Comparison of ENCODE assay signal across 19 cellular contexts in the genomic region with DNA sequence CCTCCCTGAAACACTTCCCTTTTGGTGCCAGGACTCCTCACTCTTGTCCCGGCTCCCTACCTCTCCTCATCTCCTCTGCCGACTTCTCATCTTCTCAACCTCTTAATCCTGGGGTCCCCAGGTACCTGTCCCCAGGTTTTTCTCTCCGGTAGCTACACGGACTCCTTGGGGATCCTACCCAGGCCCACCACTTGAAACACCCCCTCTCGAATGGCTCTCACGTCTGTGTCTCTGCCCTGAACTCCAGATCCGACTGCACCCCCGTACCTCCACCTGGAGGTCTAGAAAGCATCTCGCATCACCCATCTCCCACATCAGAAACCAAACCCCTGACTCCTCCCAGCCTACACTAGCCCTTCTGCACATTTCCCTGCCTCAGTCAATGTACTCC. TPM values are rescaled to one million over a fixed set of nuclear protein-coding genes. Genes with fewer than 3 reads are reported as not detected.
DNase-seq lines count a peak whose midpoint lies in the region; ATAC-seq and TF ChIP-seq lines count a peak whose summit lies in the region.
"Had no signal": no experiment of that assay in that cellular context is flagged by ENCODE, and none has a peak within 500 bp of the region (broad histone marks: within the 10 kb centered on the region; RNA-seq: fewer than 3 reads in every experiment).

No MANE protein-coding gene starts in this region.

- POLR2A ChIA-PET in SK-N-SH (lab: Yijun Ruan, JAX) (no interaction called here), PC-9 (lab: Charles Lee; ENCODE audit: unreplicated experiment) (no interaction called here)

- H3K4me1 ChIP-seq in SK-N-SH (ENCODE audit: control insufficient read depth in 1 of 2, insufficient read depth in 2 of 2, low read depth in 1 of 2, low read length in 1 of 2) (peaks cover 0 to 10% of the 10 kb centered on the region in 2 experiments; a peak in 1 of 4 replicates), PC-9 (replicated peaks; ENCODE audit: insufficient read depth) (peaks cover 44% of the 10 kb centered on the region)

- H3F3A ChIP-seq in SK-N-SH (replicated peaks; ENCODE audit: insufficient read depth) (no peaks in the 10 kb centered on the region), PC-9 (ENCODE audit: insufficient read depth, low read depth) (peaks cover 10% of the 10 kb centered on the region)

- WGBS in SK-N-SH (ENCODE audit: low lambda C conversion rate) = 81% methylated on average over 9 of the region's 9 CpGs

- no peak for TF ChIP-seq RAD21 in SK-N-SH (IDR thresholded peaks at IDR 0.05; ENCODE audit: low read length)

- H3K9me2 ChIP-seq in SK-N-SH = no peaks in the 10 kb centered on the region
- H3K9me2 ChIP-seq in PC-9 (ENCODE audit: insufficient read depth) = no peaks in the 10 kb centered on the region

- H3K4me3 Mint-ChIP-seq in stimulated activated effector memory CD8-positive, alpha-beta T cell treated with anti-CD3 and anti-CD28 coated beads, Interleukin-12 subunit alpha, Interleukin-12 subunit beta, amount 100 ng/mL, for 72 hours = no peak overlapping the region
- no peak overlapping the region for H3K4me3 Mint-ChIP-seq in activated naive CD8-positive, alpha-beta T cell treated with anti-CD3 and anti-CD28 coated beads, Interleukin-2, amount 50 U/mL, for 24 hours
- H3K4me3 Mint-ChIP-seq: CD8-positive, alpha-beta T cell had no signal

- no peaks in the 10 kb centered on the region for H3K79me2 ChIP-seq in SK-N-SH (ENCODE audit: insufficient read depth)
- H3K79me2 ChIP-seq in PC-9 (ENCODE audit: low read depth) = no peaks in the 10 kb centered on the region

- peaks cover 4% of the 10 kb centered on the region for H3K4me1 Mint-ChIP-seq in stimulated activated effector memory CD8-positive, alpha-beta T cell treated with anti-CD3 and anti-CD28 coated beads, Interleukin-12 subunit alpha, Interleukin-12 subunit beta, amount 100 ng/mL, for 72 hours
- H3K4me1 Mint-ChIP-seq in activated naive CD8-positive, alpha-beta T cell treated with anti-CD3 and anti-CD28 coated beads, Interleukin-2, amount 50 U/mL, for 24 hours = peaks cover 9% of the 10 kb centered on the region

- no peaks in the 10 kb centered on the region for H3K27me3 Mint-ChIP-seq in activated naive CD8-positive, alpha-beta T cell treated with anti-CD3 and anti-CD28 coated beads, Interleukin-2, amount 50 U/mL, for 24 hours

- H3K9me3 Mint-ChIP-seq in stimulated activated effector memory CD8-positive, alpha-beta T cell treated with anti-CD3 and anti-CD28 coated beads, Interleukin-12 subunit alpha, Interleukin-12 subunit beta, amount 100 ng/mL, for 72 hours = no peaks in the 10 kb centered on the region
- no peaks in the 10 kb centered on the region for H3K9me3 Mint-ChIP-seq in activated naive CD8-positive, alpha-beta T cell treated with anti-CD3 and anti-CD28 coated beads, Interleukin-2, amount 50 U/mL, for 24 hours
- H3K9me3 Mint-ChIP-seq: CD14-positive monocyte; CD8-positive, alpha-beta T cell had no signal

- H4K20me1 ChIP-seq in SK-N-SH (ENCODE audit: insufficient read depth) (no peaks in the 10 kb centered on the region), PC-9 (ENCODE audit: insufficient read depth) (no peaks in the 10 kb centered on the region)

- no peak overlapping the region for H2AFZ ChIP-seq in SK-N-SH (ENCODE audit: low read depth)
- no peak overlapping the region for H2AFZ ChIP-seq in PC-9
- H2AFZ ChIP-seq: GM23248 had no signal

- no peak overlapping the region for H3K9ac ChIP-seq in SK-N-SH
- H3K9ac ChIP-seq: GM23248 had no signal

- no peaks in the 10 kb centered on the region for H3K36me3 ChIP-seq in SK-N-SH (replicated peaks in 1 of 2; ENCODE audit: control insufficient read depth in 1 of 2, insufficient read depth in 2 of 2, low read length in 1 of 2)
- no peaks in the 10 kb centered on the region for H3K36me3 ChIP-seq in PC-9 (ENCODE audit: low read depth)

- ATAC-seq in SK-N-SH treated with all-trans-retinoic acid at 6 μM for 48 hours = no peak
- peak; percentile 3 for ATAC-seq in left colon
- ATAC-seq in stimulated activated effector memory CD8-positive, alpha-beta T cell treated with anti-CD3 and anti-CD28 coated beads, Interleukin-12 subunit alpha, Interleukin-12 subunit beta, amount 100 ng/mL, for 72 hours = no peak
- ATAC-seq in activated naive CD8-positive, alpha-beta T cell treated with anti-CD3 and anti-CD28 coated beads, Interleukin-2, amount 50 U/mL, for 24 hours = no peak
- ATAC-seq in HG03442 (IDR thresholded peaks at IDR 0.05; ENCODE audit: unreplicated experiment) = no peak
- ATAC-seq: CD8-positive, alpha-beta T cell had no signal

- TF ChIP-seq CTCF in SK-N-SH (IDR thresholded peaks at IDR 0.05) (no peak), PC-9 (conservative IDR thresholded peaks at IDR 0.05) (no peak)

- DNase-seq in SK-N-SH = peak; percentile 8
- no peak for DNase-seq in PC-9
- DNase-seq in left colon = no peak
- no peak for DNase-seq in stimulated activated effector memory CD8-positive, alpha-beta T cell treated with anti-CD3 and anti-CD28 coated beads, Interleukin-12 subunit alpha, Interleukin-12 subunit beta, amount 100 ng/mL, for 72 hours (ENCODE audit: low spot score in 2 of 2)
- no peak for DNase-seq in activated naive CD8-positive, alpha-beta T cell treated with anti-CD3 and anti-CD28 coated beads, Interleukin-2, amount 50 U/mL, for 24 hours
- DNase-seq: CD8-positive, alpha-beta T cell; COR-L47; DMS153; DMS79 treated with DMSO at 0.1 percent for 48 hours; EL; IMR-90 had no signal

- H3K9me3 ChIP-seq in SK-N-SH = no peaks in the 10 kb centered on the region
- H3K9me3 ChIP-seq in PC-9 (ENCODE audit: insufficient read depth, low read depth) = no peaks in the 10 kb centered on the region

- intact Hi-C loops in PC-9 (cut with micrococcal nuclease; ENCODE audit: unreplicated experiment) (no loop called here), left colon (cut with DNase I, micrococcal nuclease) (no loop called here)

- peak overlapping the region; percentile 62 for H3K27ac Mint-ChIP-seq in stimulated activated effector memory CD8-positive, alpha-beta T cell treated with anti-CD3 and anti-CD28 coated beads, Interleukin-12 subunit alpha, Interleukin-12 subunit beta, amount 100 ng/mL, for 72 hours
- no peak overlapping the region for H3K27ac Mint-ChIP-seq in activated naive CD8-positive, alpha-beta T cell treated with anti-CD3 and anti-CD28 coated beads, Interleukin-2, amount 50 U/mL, for 24 hours
- H3K27ac Mint-ChIP-seq: CD8-positive, alpha-beta T cell had no signal

- H3K4me2 ChIP-seq in SK-N-SH (no peak overlapping the region), PC-9 (peak overlapping the region; percentile 37; the same call in 1 of the 2 replicates)

- no peaks in the 10 kb centered on the region for H3K36me3 Mint-ChIP-seq in stimulated activated effector memory CD8-positive, alpha-beta T cell treated with anti-CD3 and anti-CD28 coated beads, Interleukin-12 subunit alpha, Interleukin-12 subunit beta, amount 100 ng/mL, for 72 hours
- no peaks in the 10 kb centered on the region for H3K36me3 Mint-ChIP-seq in activated naive CD8-positive, alpha-beta T cell treated with anti-CD3 and anti-CD28 coated beads, Interleukin-2, amount 50 U/mL, for 24 hours (ENCODE audit: low read depth)
- H3K36me3 Mint-ChIP-seq: CD14-positive monocyte; CD8-positive, alpha-beta T cell had no signal

- H3K4me3 ChIP-seq in SK-N-SH (ENCODE audit: low read depth in 2 of 2, low read length in 1 of 2) (no peak overlapping the region), PC-9 (no peak overlapping the region)
- H3K4me3 ChIP-seq: GM23248 had no signal

- H3K27ac ChIP-seq in SK-N-SH (ENCODE audit: low read depth in 2 of 2, low read length in 1 of 2) (no peak overlapping the region), PC-9 (no peak overlapping the region)
- H3K27ac ChIP-seq: 22Rv1, GM23248 had no signal

- no TSS peak for BruUV-seq in PC-9 (replicated peaks; lab: Mats Ljungman, UMichigan)

- TF ChIP-seq EP300 in SK-N-SH (IDR thresholded peaks at IDR 0.05; ENCODE audit: borderline replicate concordance in 1 of 2, low read depth in 1 of 2, low read length in 1 of 2) = no peak

- H3K27me3 ChIP-seq in SK-N-SH (ENCODE audit: insufficient read depth) (0 out of 2 replicates have a peak, but pooled peaks cover 12% of the 10 kb centered on the region), PC-9 (ENCODE audit: insufficient read depth, low read depth) (no peaks in the 10 kb centered on the region)

- CTCF ChIA-PET in SK-N-SH (lab: Yijun Ruan, JAX) (no interaction called here), PC-9 (lab: Charles Lee) (no interaction called here)

TF ChIP-seq in SK-N-SH, 30 proteins besides CTCF, POLR2A, EP300 and RAD21 (continues in another document):
- TF ChIP-seq TEAD4 (IDR thresholded peaks at IDR 0.05; ENCODE audit: borderline replicate concordance, insufficient read depth) (no peak), MXI1 (IDR thresholded peaks at IDR 0.05; ENCODE audit: low read depth, low read length) (no peak), JUND (IDR thresholded peaks at IDR 0.05) (no peak), GABPA (IDR thresholded peaks at IDR 0.05; ENCODE audit: low read depth) (no peak), GATA2 (CRISPR knock-in tag; IDR thresholded peaks at IDR 0.05) (no peak), SMC3 (IDR thresholded peaks at IDR 0.05; ENCODE audit: low read depth, low read length) (no peak)
- TF ChIP-seq, protein P1, sequence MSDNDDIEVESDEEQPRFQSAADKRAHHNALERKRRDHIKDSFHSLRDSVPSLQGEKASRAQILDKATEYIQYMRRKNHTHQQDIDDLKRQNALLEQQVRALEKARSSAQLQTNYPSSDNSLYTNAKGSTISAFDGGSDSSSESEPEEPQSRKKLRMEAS (IDR thresholded peaks at IDR 0.05; ENCODE audit: low read depth) = no peak

TF ChIP-seq in SK-N-SH treated with all-trans-retinoic acid at 6 μM for 48 hours, 23 proteins besides CTCF, POLR2A, EP300 and RAD21 (continues in another document):
- no peak for TF ChIP-seq TOX (CRISPR knock-in tag; IDR thresholded peaks at IDR 0.05; ENCODE audit: borderline replicate concordance)
- TF ChIP-seq, protein P2, sequence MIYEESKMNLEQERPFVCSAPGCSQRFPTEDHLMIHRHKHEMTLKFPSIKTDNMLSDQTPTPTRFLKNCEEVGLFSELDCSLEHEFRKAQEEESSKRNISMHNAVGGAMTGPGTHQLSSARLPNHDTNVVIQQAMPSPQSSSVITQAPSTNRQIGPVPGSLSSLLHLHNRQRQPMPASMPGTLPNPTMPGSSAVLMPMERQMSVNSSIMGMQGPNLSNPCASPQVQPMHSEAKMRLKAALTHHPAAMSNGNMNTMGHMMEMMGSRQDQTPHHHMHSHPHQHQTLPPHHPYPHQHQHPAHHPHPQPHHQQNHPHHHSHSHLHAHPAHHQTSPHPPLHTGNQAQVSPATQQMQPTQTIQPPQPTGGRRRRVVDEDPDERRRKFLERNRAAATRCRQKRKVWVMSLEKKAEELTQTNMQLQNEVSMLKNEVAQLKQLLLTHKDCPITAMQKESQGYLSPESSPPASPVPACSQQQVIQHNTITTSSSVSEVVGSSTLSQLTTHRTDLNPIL (CRISPR knock-in tag; IDR thresholded peaks at IDR 0.05; ENCODE audit: low read depth) = no peak

RNA-seq across cellular contexts. Expression of a gene that starts 4.8 kb away (rescaled TPM):
- polyA plus RNA-seq in SK-N-SH (2012; rRNA removed) = not detected in 2 replicates
- not detected in 2 replicates for polyA plus RNA-seq in SK-N-SH (2012; cell fraction: cytosol; rRNA removed)
- polyA plus RNA-seq in SK-N-SH (2012; cell fraction: nucleus; rRNA removed) = not detected in 2 replicates
- not detected in 2 replicates for total RNA-seq in PC-9 (2021)
- not detected for total RNA-seq in left colon
- total RNA-seq: A673; CD8-positive, alpha-beta T cell; GM23248; HT-29; IMR-90 had no signal
- polyA plus RNA-seq: BJ, CD14-positive monocyte, GM23248, IMR-90 had no signal

RNA-seq across cellular contexts. Expression of a gene that starts 35.4 kb away (rescaled TPM):
- 11.8 and 15.6 TPM in 2 replicates for polyA plus RNA-seq in SK-N-SH (2012; rRNA removed)
- 14.3 and 14.7 TPM in 2 replicates for polyA plus RNA-seq in SK-N-SH (2012; cell fraction: cytosol; rRNA removed)
- polyA plus RNA-seq in SK-N-SH (2012; cell fraction: nucleus; rRNA removed) = 16.4 and 24.8 TPM in 2 replicates
- 96.9 and 141 TPM in 2 replicates for total RNA-seq in PC-9 (2021)
- total RNA-seq in left colon = 10 to 100 TPM; 68.8 to 82.2 TPM
